Comparison of ENCODE assay signal across 9 cellular contexts in the genomic region with DNA sequence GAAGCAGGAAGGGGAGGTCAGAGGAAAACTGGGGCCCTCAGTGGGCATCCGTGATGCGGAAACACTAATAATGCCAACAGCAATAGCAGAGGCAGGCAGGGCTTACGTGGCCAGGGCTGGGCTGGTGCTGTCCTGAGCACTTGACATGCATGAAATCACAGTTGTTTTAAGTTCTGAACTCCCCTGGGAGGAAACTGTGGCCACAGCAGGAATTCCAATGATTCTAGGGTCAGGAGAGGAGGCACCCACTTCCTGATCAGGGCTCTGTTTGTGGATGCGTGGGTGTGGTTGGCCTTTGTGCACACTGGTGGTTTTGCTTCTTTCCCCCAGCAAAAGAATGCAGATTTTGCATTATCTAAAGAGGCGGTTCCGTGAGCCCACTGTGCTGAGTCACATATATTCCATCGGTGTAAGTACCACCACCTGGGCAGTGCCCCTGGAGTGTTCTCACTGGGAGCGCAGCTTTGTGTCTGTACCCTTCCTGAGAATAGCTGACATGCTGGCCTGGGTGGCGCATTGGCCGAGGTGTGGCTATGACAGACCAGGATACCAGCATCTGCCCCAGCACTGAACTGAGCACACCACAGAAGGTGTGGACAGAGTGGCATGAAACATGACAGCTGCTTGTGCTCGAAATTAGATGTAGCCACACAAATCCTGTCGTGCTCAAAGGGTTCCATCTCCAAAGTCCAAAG.
DNase-seq lines count a peak whose midpoint lies in the region; FAIRE-seq and TF ChIP-seq lines count a peak whose summit lies in the region.
"Had no signal": no experiment of that assay in that cellular context is flagged by ENCODE, and none has a peak within 500 bp of the region (broad histone marks: within the 10 kb centered on the region; RNA-seq: fewer than 3 reads in every experiment).

No MANE protein-coding gene starts in this region.

- FAIRE-seq in kidney (lab: Jason Lieb, UNC): no peak

- peaks cover 5% of the 10 kb centered on the region for H3K36me3 Mint-ChIP-seq in activated CD4-positive, alpha-beta T cell treated with anti-CD3 and anti-CD28 coated beads, Interleukin-2, amount 10 ng/mL, durations not matched to agents 7 days and 5 days (ENCODE audit: low read depth)

- H3K4me1 ChIP-seq in kidney (ENCODE audit: control insufficient read depth in 1 of 2, insufficient read depth in 1 of 2, low read depth in 1 of 2, low read length in 2 of 2) (peaks cover 6 to 32% of the 10 kb centered on the region in 2 donors), subcutaneous abdominal adipose tissue (ENCODE audit: control insufficient read depth in 5 of 5, insufficient read depth in 5 of 5, low read length in 5 of 5) (peaks cover 8 to 44% (median 33%) of the 10 kb centered on the region in 5 donors)

- H3K27ac ChIP-seq in kidney (ENCODE audit: low read depth in 2 of 2, low read length in 2 of 2): peak overlapping the region; percentile 61 to 72
- peak overlapping the region; percentile 63 for H3K27ac ChIP-seq in subcutaneous abdominal adipose tissue (ENCODE audit: low read depth, low read length)
- H3K27ac ChIP-seq: cardiac muscle cell, thoracic aorta had no signal

- H3K4me3 ChIP-seq in HFF-Myc (replicated peaks; ENCODE audit: low read depth, low read length) (no peak overlapping the region), kidney (ENCODE audit: low read length in 2 of 2) (no peak overlapping the region), subcutaneous abdominal adipose tissue (ENCODE audit: low read depth in 1 of 5, low read length in 5 of 5) (no peak overlapping the region)
- H3K4me3 ChIP-seq: cardiac muscle cell, thoracic aorta had no signal

- H3K27ac Mint-ChIP-seq in activated CD4-positive, alpha-beta T cell treated with anti-CD3 and anti-CD28 coated beads, Interleukin-2, amount 10 ng/mL, durations not matched to agents 7 days and 5 days: no peak overlapping the region

- peaks cover 2% of the 10 kb centered on the region for H3K27me3 Mint-ChIP-seq in activated CD4-positive, alpha-beta T cell treated with anti-CD3 and anti-CD28 coated beads, Interleukin-2, amount 10 ng/mL, durations not matched to agents 7 days and 5 days

- CTCF ChIA-PET in activated CD4-positive, alpha-beta T cell treated with anti-CD3 and anti-CD28 coated beads, Interleukin-2, amount 10 ng/mL, durations not matched to agents 7 days and 5 days (lab: Charles Lee): no interaction called here

- intact Hi-C loops in kidney (cut with DNase I): no loop called here

- H3K9me3 Mint-ChIP-seq in activated CD4-positive, alpha-beta T cell treated with anti-CD3 and anti-CD28 coated beads, Interleukin-2, amount 10 ng/mL, durations not matched to agents 7 days and 5 days: peaks cover 7% of the 10 kb centered on the region

- H3K9ac ChIP-seq in kidney (ENCODE audit: low read length in 2 of 2) (no peak overlapping the region), subcutaneous abdominal adipose tissue (ENCODE audit: low read length in 5 of 5) (peak overlapping the region in 1 of 5 donors; percentile 48)

- POLR2A ChIA-PET in activated CD4-positive, alpha-beta T cell treated with anti-CD3 and anti-CD28 coated beads, Interleukin-2, amount 10 ng/mL, durations not matched to agents 7 days and 5 days (lab: Charles Lee): no interaction called here

- DNase-seq in HFF-Myc (ENCODE audit: extremely low read depth, low read depth) (peak; percentile 68), amniotic epithelial cell (ENCODE audit: low read depth) (peak; percentile 89), kidney (peak; percentile 90)
- DNase-seq in effector CD4-positive, alpha-beta T cell: no peak
- no peak for DNase-seq in activated CD4-positive, alpha-beta T cell treated with anti-CD3 and anti-CD28 coated beads, Interleukin-2, amount 10 ng/mL, durations not matched to agents 7 days and 5 days
- DNase-seq in activated CD4-positive, CD25-positive, alpha-beta regulatory T cell (lab: John Stamatoyannopoulos, UW): no peak

- peaks cover 0 to 2% (median 0%) of the 10 kb centered on the region in 5 donors for H3K27me3 ChIP-seq in subcutaneous abdominal adipose tissue (ENCODE audit: control insufficient read depth in 5 of 5, insufficient read depth in 4 of 5, low read length in 5 of 5)
- H3K27me3 ChIP-seq: cardiac muscle cell had no signal

- H3K36me3 ChIP-seq in kidney (ENCODE audit: control insufficient read depth in 1 of 2, insufficient read depth in 2 of 2, low read length in 2 of 2): no peaks in the 10 kb centered on the region
- H3K36me3 ChIP-seq in subcutaneous abdominal adipose tissue (ENCODE audit: control insufficient read depth in 5 of 5, insufficient read depth in 5 of 5, low read length in 5 of 5): no peaks in the 10 kb centered on the region
- H3K36me3 ChIP-seq: cardiac muscle cell, thoracic aorta had no signal

- H3K4me1 Mint-ChIP-seq in activated CD4-positive, alpha-beta T cell treated with anti-CD3 and anti-CD28 coated beads, Interleukin-2, amount 10 ng/mL, durations not matched to agents 7 days and 5 days: peaks cover 23% of the 10 kb centered on the region

- H3K9me3 ChIP-seq in kidney (ENCODE audit: control insufficient read depth in 1 of 2, low read length in 2 of 2): no peaks in the 10 kb centered on the region
- no peaks in the 10 kb centered on the region for H3K9me3 ChIP-seq in subcutaneous abdominal adipose tissue (ENCODE audit: control insufficient read depth in 5 of 5, low read length in 5 of 5)
- H3K9me3 ChIP-seq: thoracic aorta had no signal

- no peak overlapping the region for H3K4me3 Mint-ChIP-seq in activated CD4-positive, alpha-beta T cell treated with anti-CD3 and anti-CD28 coated beads, Interleukin-2, amount 10 ng/mL, durations not matched to agents 7 days and 5 days

- no peak for TF ChIP-seq CTCF in HFF-Myc (IDR thresholded peaks at IDR 0.05; ENCODE audit: low read depth, low read length, missing control alignments)
- TF ChIP-seq CTCF in kidney (IDR thresholded peaks at IDR 0.05; ENCODE audit: borderline replicate concordance, extremely low read depth, insufficient read depth): no peak

Comparison
In these comparisons a context has a peak if more than half of its experiments do, and no peak if none do; other contexts are left out.
1. DNase-seq: peak in HFF-Myc (single experiment), amniotic epithelial cell (single experiment) and kidney (single experiment); none in effector CD4-positive, alpha-beta T cell (single experiment), activated CD4-positive, alpha-beta T cell treated with anti-CD3 and anti-CD28 coated beads, Interleukin-2, amount 10 ng/mL, durations not matched to agents 7 days and 5 days (single experiment) and activated CD4-positive, CD25-positive, alpha-beta regulatory T cell (0 of 4).